Comparison of ENCODE assay signal across 24 cellular contexts in the genomic region with DNA sequence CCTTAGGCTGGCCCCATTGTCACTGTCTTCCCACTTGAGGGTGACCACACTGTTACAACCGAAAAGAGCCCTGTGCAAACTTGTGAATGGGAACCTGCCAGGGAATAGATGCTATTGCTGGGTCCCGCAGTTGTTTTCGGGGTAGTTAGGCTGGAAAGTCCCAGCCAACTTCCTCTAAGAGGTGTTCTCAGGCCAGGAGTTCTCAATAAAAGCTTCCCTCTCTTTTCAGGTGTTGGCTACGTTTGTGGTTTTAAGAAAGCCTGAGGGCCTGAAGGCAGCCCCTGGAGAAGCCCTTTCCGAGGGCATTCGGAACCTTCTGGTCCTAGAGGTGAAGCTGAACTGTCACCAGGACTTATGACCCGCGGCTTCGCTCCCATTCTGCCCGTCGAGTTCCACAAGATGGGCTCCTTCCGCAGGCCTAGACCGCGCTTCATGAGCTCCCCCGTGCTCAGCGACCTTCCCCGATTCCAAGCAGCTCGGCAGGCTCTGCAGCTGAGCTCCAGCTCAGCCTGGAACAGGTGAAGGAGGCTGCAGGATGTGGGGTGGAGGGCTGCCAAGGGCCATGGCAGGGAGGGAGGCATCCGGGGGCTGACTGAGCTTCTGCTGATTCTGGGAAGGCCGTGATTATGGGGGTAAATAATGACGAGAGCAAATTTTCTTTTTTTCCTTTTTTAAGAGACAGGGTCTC.
DNase-seq lines count a peak whose midpoint lies in the region; FAIRE-seq and TF ChIP-seq lines count a peak whose summit lies in the region.
"Had no signal": no experiment of that assay in that cellular context is flagged by ENCODE, and none has a peak within 500 bp of the region (broad histone marks: within the 10 kb centered on the region; RNA-seq: fewer than 3 reads in every experiment).

No MANE protein-coding gene starts in this region.

- peaks cover 22% of the 10 kb centered on the region for H3K4me1 ChIP-seq in CD8-positive, alpha-beta memory T cell (ENCODE audit: insufficient read depth, low read length)
- H3K4me1 ChIP-seq in kidney (ENCODE audit: control insufficient read depth in 1 of 2, insufficient read depth in 1 of 2, low read depth in 1 of 2, low read length in 2 of 2) (no peaks in the 10 kb centered on the region), uterus (no peaks in the 10 kb centered on the region), Peyer's patch (peaks cover 0 to 60% (median 0%) of the 10 kb centered on the region in 4 donors)
- H3K4me1 ChIP-seq: sigmoid colon had no signal

- H3K36me3 Mint-ChIP-seq in CD14-positive monocyte (peaks cover 37 to 55% of the 10 kb centered on the region in 2 donors), glutamatergic neuron (ENCODE audit: unreplicated experiment) (no peaks in the 10 kb centered on the region)
- peaks cover 22 to 88% (median 24%) of the 10 kb centered on the region in 3 donors for H3K36me3 Mint-ChIP-seq in CD8-positive, alpha-beta memory T cell
- peaks cover 48% of the 10 kb centered on the region for H3K36me3 Mint-ChIP-seq in activated CD4-positive, alpha-beta memory T cell treated with anti-CD3 and anti-CD28 coated beads for 36 hours

- no peaks in the 10 kb centered on the region for H3K9me3 ChIP-seq in CD8-positive, alpha-beta memory T cell (ENCODE audit: low read length)
- no peaks in the 10 kb centered on the region for H3K9me3 ChIP-seq in kidney (ENCODE audit: control insufficient read depth in 1 of 2, low read length in 2 of 2)
- H3K9me3 ChIP-seq in uterus = no peaks in the 10 kb centered on the region
- H3K9me3 ChIP-seq in Peyer's patch = no peaks in the 10 kb centered on the region
- H3K9me3 ChIP-seq: ovary, sigmoid colon, upper lobe of left lung had no signal

- TF ChIP-seq POLR2A in uterus (IDR thresholded peaks at IDR 0.05) (no peak), Peyer's patch (IDR thresholded peaks at IDR 0.05) (no peak)

- H3K4me3 Mint-ChIP-seq in CD14-positive monocyte (peak overlapping the region; percentile 20 to 78), glutamatergic neuron (ENCODE audit: unreplicated experiment) (no peak overlapping the region)
- H3K4me3 Mint-ChIP-seq in CD8-positive, alpha-beta memory T cell = peak overlapping the region in 2 of 7 donors; percentile 29 to 54
- peak overlapping the region; percentile 60 for H3K4me3 Mint-ChIP-seq in activated CD4-positive, alpha-beta memory T cell treated with anti-CD3 and anti-CD28 coated beads for 36 hours

- FAIRE-seq in kidney (lab: Jason Lieb, UNC) = no peak
- FAIRE-seq: astrocyte, G401.6 had no signal

- no peaks in the 10 kb centered on the region for H3K27me3 ChIP-seq in CD8-positive, alpha-beta memory T cell (ENCODE audit: insufficient read depth, low read length, poor library complexity, severe bottlenecking)
- H3K27me3 ChIP-seq in uterus = no peaks in the 10 kb centered on the region
- no peaks in the 10 kb centered on the region for H3K27me3 ChIP-seq in Peyer's patch
- H3K27me3 ChIP-seq: ovary, sigmoid colon, upper lobe of left lung had no signal

- H3K27me3 Mint-ChIP-seq in CD14-positive monocyte (ENCODE audit: low read depth in 3 of 3) = peaks cover 8 to 15% (median 8%) of the 10 kb centered on the region in 3 donors
- no peaks in the 10 kb centered on the region for H3K27me3 Mint-ChIP-seq in CD8-positive, alpha-beta memory T cell
- H3K27me3 Mint-ChIP-seq in activated CD4-positive, alpha-beta memory T cell treated with anti-CD3 and anti-CD28 coated beads for 36 hours = no peaks in the 10 kb centered on the region
- H3K27me3 Mint-ChIP-seq in glutamatergic neuron (ENCODE audit: unreplicated experiment) = no peaks in the 10 kb centered on the region

- peaks cover 21% of the 10 kb centered on the region for H3K4me1 Mint-ChIP-seq in CD14-positive monocyte
- H3K4me1 Mint-ChIP-seq in CD8-positive, alpha-beta memory T cell = peaks cover 32 to 71% (median 53%) of the 10 kb centered on the region in 3 donors
- H3K4me1 Mint-ChIP-seq in activated CD4-positive, alpha-beta memory T cell treated with anti-CD3 and anti-CD28 coated beads for 36 hours (ENCODE audit: low read depth) = peaks cover 49% of the 10 kb centered on the region
- no peaks in the 10 kb centered on the region for H3K4me1 Mint-ChIP-seq in glutamatergic neuron (ENCODE audit: low read depth, unreplicated experiment)

- CTCF ChIA-PET in CD8-positive, alpha-beta memory T cell (lab: Charles Lee) = interaction anchor here (0.8 to 1.3 kb wide), 3 partner anchors 10 to 48 kb away, joined by 3 to 8 read pairs (median 3); no protein-coding TSS in a partner anchor
- CTCF ChIA-PET in activated CD4-positive, alpha-beta memory T cell treated with anti-CD3 and anti-CD28 coated beads for 36 hours (lab: Charles Lee) = interaction anchor here (1.3 to 2.8 kb wide), 3 partner anchors 23 to 92 kb away, joined by 4 to 11 read pairs (median 4); no protein-coding TSS in a partner anchor

- DNase-seq in CD14-positive monocyte (ENCODE audit: low spot score) (no peak), kidney (peak; percentile 67), uterus (no peak), glutamatergic neuron (no peak), Peyer's patch (no peak), AG20443 (ENCODE audit: low spot score) (no peak)
- DNase-seq in CD8-positive, alpha-beta memory T cell = no peak
- no peak for DNase-seq in activated CD4-positive, alpha-beta memory T cell treated with anti-CD3 and anti-CD28 coated beads for 36 hours
- DNase-seq: activated naive CD4-positive, alpha-beta T cell; cerebellar nuclear complex; H7; left ventricle myocardium superior; NCI-H1105 treated with DMSO at 0.1 percent for 48 hours; NCI-H2107; NCI-H510A treated with DMSO at 0.1 percent for 48 hours; ovary; Right ventricle myocardium superior; sigmoid colon; stimulated activated CD4-positive, alpha-beta T cell treated with anti-CD3 and anti-CD28 coated beads, Interleukin-1b, Interleukin-23, amount 100 ng/mL, for 48 hours; SW 1271; upper lobe of left lung had no signal

- POLR2A ChIA-PET in CD8-positive, alpha-beta memory T cell (lab: Charles Lee) = interaction anchor here (0.8 kb wide), 1 partner anchor 13 kb away, joined by 4 read pairs; no protein-coding TSS in a partner anchor
- POLR2A ChIA-PET in activated CD4-positive, alpha-beta memory T cell treated with anti-CD3 and anti-CD28 coated beads for 36 hours (lab: Charles Lee) = interaction anchor here (1.0 to 1.2 kb wide), 2 partner anchors 9 to 24 kb away, joined by 3 read pairs; no protein-coding TSS in a partner anchor

- H3K36me3 ChIP-seq in CD8-positive, alpha-beta memory T cell (ENCODE audit: insufficient read depth, low read length) = peaks cover 16% of the 10 kb centered on the region
- peaks cover 0 to 3% of the 10 kb centered on the region in 2 donors for H3K36me3 ChIP-seq in kidney (ENCODE audit: control insufficient read depth in 1 of 2, insufficient read depth in 2 of 2, low read length in 2 of 2)
- no peaks in the 10 kb centered on the region for H3K36me3 ChIP-seq in uterus
- peaks cover 0 to 81% (median 0%) of the 10 kb centered on the region in 3 donors for H3K36me3 ChIP-seq in Peyer's patch
- H3K36me3 ChIP-seq: ovary, sigmoid colon had no signal

- intact Hi-C loops in CD14-positive monocyte (cut with micrococcal nuclease) (no loop called here), kidney (cut with DNase I) (no loop called here), uterus (cut with DNase I; ENCODE audit: low total_unique reads) (no loop called here)
- intact Hi-C loops in activated CD4-positive, alpha-beta memory T cell treated with anti-CD3 and anti-CD28 coated beads for 36 hours (cut with micrococcal nuclease) = no loop called here

- no peak for TF ChIP-seq CTCF in CD14-positive monocyte (IDR thresholded peaks at IDR 0.05)
- no peak for TF ChIP-seq CTCF in kidney (IDR thresholded peaks at IDR 0.05; ENCODE audit: borderline replicate concordance, extremely low read depth, insufficient read depth)
- TF ChIP-seq CTCF in uterus (IDR thresholded peaks at IDR 0.05) = no peak
- no peak for TF ChIP-seq CTCF in glutamatergic neuron (IDR thresholded peaks at IDR 0.05; ENCODE audit: partially characterized antibody, unreplicated experiment)
- TF ChIP-seq CTCF in Peyer's patch (IDR thresholded peaks at IDR 0.05) = no peak

- H3K27ac ChIP-seq in CD8-positive, alpha-beta memory T cell (ENCODE audit: low read depth, low read length) = no peak overlapping the region
- H3K27ac ChIP-seq in kidney (ENCODE audit: low read depth in 2 of 2, low read length in 2 of 2) = no peak overlapping the region
- no peak overlapping the region for H3K27ac ChIP-seq in uterus
- H3K27ac ChIP-seq in Peyer's patch = peak overlapping the region in 2 of 4 donors; percentile 31 to 51
- H3K27ac ChIP-seq: ovary, sigmoid colon, upper lobe of left lung, VCaP had no signal

- no peak overlapping the region for H3K4me3 ChIP-seq in CD8-positive, alpha-beta memory T cell (ENCODE audit: low read length)
- H3K4me3 ChIP-seq in kidney (ENCODE audit: low read length in 2 of 2) (no peak overlapping the region), uterus (no peak overlapping the region), Peyer's patch (no peak overlapping the region)
- H3K4me3 ChIP-seq: ovary, sigmoid colon, upper lobe of left lung had no signal

- peak overlapping the region in 3 of 7 donors; percentile 49 to 57 (median 50) for H3K27ac Mint-ChIP-seq in CD14-positive monocyte
- H3K27ac Mint-ChIP-seq in CD8-positive, alpha-beta memory T cell = peak overlapping the region in 5 of 8 donors; percentile 2 to 70 (median 37)
- H3K27ac Mint-ChIP-seq in activated CD4-positive, alpha-beta memory T cell treated with anti-CD3 and anti-CD28 coated beads for 36 hours = peak overlapping the region; percentile 78
- no peak overlapping the region for H3K27ac Mint-ChIP-seq in glutamatergic neuron (ENCODE audit: unreplicated experiment)

- H3K9me3 Mint-ChIP-seq in CD14-positive monocyte = peaks cover 0 to 2% (median 0%) of the 10 kb centered on the region in 7 donors
- H3K9me3 Mint-ChIP-seq in CD8-positive, alpha-beta memory T cell = no peaks in the 10 kb centered on the region
- no peaks in the 10 kb centered on the region for H3K9me3 Mint-ChIP-seq in activated CD4-positive, alpha-beta memory T cell treated with anti-CD3 and anti-CD28 coated beads for 36 hours
- no peaks in the 10 kb centered on the region for H3K9me3 Mint-ChIP-seq in glutamatergic neuron (ENCODE audit: unreplicated experiment)

- no peak overlapping the region for H3K9ac ChIP-seq in kidney (ENCODE audit: low read length in 2 of 2)
